In genomic region chr6:14212632-14213031, GRCh38 we compare ENCODE assay signal across 18 cellular contexts.
"Had no signal": no experiment of that assay in that cellular context is flagged by ENCODE, and none has a peak within 500 bp of the region (broad histone marks: within the 10 kb centered on the region; RNA-seq: fewer than 3 reads in every experiment).

No MANE protein-coding gene starts in this region.

- H3K4me3 ChIP-seq: tibial nerve, uterus had no signal

- H3K27ac Mint-ChIP-seq: activated naive CD4-positive, alpha-beta T cell treated with anti-CD3 and anti-CD28 coated beads for 36 hours had no signal

- H3K27me3 Mint-ChIP-seq: activated naive CD8-positive, alpha-beta T cell treated with anti-CD3 and anti-CD28 coated beads, Interleukin-2, amount 50 U/mL, for 24 hours had no signal

- H3K9me3 Mint-ChIP-seq: activated naive CD4-positive, alpha-beta T cell treated with anti-CD3 and anti-CD28 coated beads for 36 hours; activated naive CD8-positive, alpha-beta T cell treated with anti-CD3 and anti-CD28 coated beads, Interleukin-2, amount 50 U/mL, for 24 hours had no signal

- H3K9me3 ChIP-seq: heart left ventricle, right lobe of liver, stomach, suprapubic skin, tibial nerve, uterus had no signal

- H3K27me3 ChIP-seq: heart left ventricle, right lobe of liver, stomach, suprapubic skin, tibial nerve, uterus had no signal

- H3K36me3 ChIP-seq: heart left ventricle, right lobe of liver, stomach, suprapubic skin, tibial nerve, uterus had no signal

- DNase-seq: activated CD4-positive, alpha-beta T cell treated with anti-CD3 and anti-CD28 coated beads, Interleukin-2, amount 50 U/mL, for 1 hour; activated CD8-positive, alpha-beta T cell treated with anti-CD3 and anti-CD28 coated beads, Interleukin-2, amount 10 ng/mL, durations not matched to agents 7 days and 5 days; activated effector memory CD4-positive, alpha-beta T cell treated with Interleukin-2 at 50 U/mL for 16 hours; activated naive CD4-positive, alpha-beta T cell treated with anti-CD3 and anti-CD28 coated beads for 36 hours; activated naive CD8-positive, alpha-beta T cell treated with anti-CD3 and anti-CD28 coated beads, Interleukin-2, amount 50 U/mL, for 24 hours; activated T-cell treated with anti-CD3 and anti-CD28 coated beads, Interleukin-2, amount 50 U/mL, for 48 hours; cerebellar nuclear complex; cortex of kidney; heart left ventricle; left cardiac atrium; posterior cingulate gyrus; stimulated activated CD4-positive, alpha-beta T cell treated with anti-CD3 and anti-CD28 coated beads, Interleukin-1b, Interleukin-23, amount 100 ng/mL, for 48 hours; stomach; uterus had no signal

- H3K4me1 ChIP-seq: uterus had no signal

- ATAC-seq: activated CD4-positive, CD25-positive, alpha-beta regulatory T cell treated with anti-CD3 and anti-CD28 coated beads, Interleukin-2, amount 50 U/mL, for 24 hours; activated CD8-positive, alpha-beta T cell treated with anti-CD3 and anti-CD28 coated beads, Interleukin-2, amount 10 ng/mL, durations not matched to agents 7 days and 5 days; activated naive CD8-positive, alpha-beta T cell treated with anti-CD3 and anti-CD28 coated beads, Interleukin-2, amount 50 U/mL, for 24 hours; heart left ventricle; left cardiac atrium; right lobe of liver had no signal
